16 cellular contexts compared by ENCODE assay signal in the genomic region with DNA sequence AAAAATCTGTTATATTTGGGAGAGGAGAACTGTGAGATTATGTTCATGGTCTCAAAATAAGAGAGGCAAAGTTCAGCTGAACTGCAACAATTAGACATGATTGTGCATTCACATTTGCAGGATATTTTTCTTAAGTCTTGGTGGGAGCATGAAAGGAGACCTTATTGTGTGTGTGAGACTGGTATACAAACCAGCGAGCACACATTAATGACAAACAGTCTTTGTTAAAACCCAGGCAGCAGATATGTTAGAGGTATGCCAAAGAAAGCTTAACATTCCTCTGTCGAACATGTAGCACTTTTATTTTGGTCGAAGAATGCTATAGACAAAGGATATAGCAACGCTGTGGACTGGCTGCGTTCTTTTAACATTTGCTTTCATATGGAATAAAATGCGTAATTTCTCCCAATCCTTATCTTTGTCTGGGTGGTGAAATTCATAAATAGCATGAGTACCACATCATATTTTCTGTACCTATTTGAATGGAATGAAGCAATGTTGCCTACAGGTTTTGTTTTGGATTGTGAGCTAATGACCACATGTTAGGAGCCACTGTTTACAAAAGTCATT.
"Had no signal": no experiment of that assay in that cellular context is flagged by ENCODE, and none has a peak within 500 bp of the region (broad histone marks: within the 10 kb centered on the region; RNA-seq: fewer than 3 reads in every experiment).

No MANE protein-coding gene starts in this region.

- H3K36me3 Mint-ChIP-seq: memory B cell; naive thymus-derived CD8-positive, alpha-beta T cell had no signal

- H2AFZ ChIP-seq: hepatocyte had no signal

- H3K9me3 Mint-ChIP-seq: activated CD4-positive, alpha-beta memory T cell treated with anti-CD3 and anti-CD28 coated beads, Interleukin-2, amount 10 ng/mL, durations not matched to agents 7 days and 5 days; dendritic cell treated with granulocyte-macrophage colony-stimulating factor and Interleukin-4, amounts not matched to agents 40 ng/mL and 50 ng/mL, for 4 days; effector memory CD8-positive, alpha-beta T cell; memory B cell had no signal

- H3K36me3 ChIP-seq: breast epithelium, thyroid gland, WERI-Rb-1 had no signal

- H3K79me2 ChIP-seq: hepatocyte had no signal

- H3K9me3 ChIP-seq: breast epithelium, thyroid gland had no signal

- H3K4me3 Mint-ChIP-seq: activated CD4-positive, alpha-beta memory T cell treated with anti-CD3 and anti-CD28 coated beads, Interleukin-2, amount 10 ng/mL, durations not matched to agents 7 days and 5 days; activated T-cell treated with anti-CD3 and anti-CD28 coated beads, Interleukin-2, amount 50 U/mL, for 24 hours; dendritic cell treated with granulocyte-macrophage colony-stimulating factor and Interleukin-4, amounts not matched to agents 40 ng/mL and 50 ng/mL, for 4 days; effector memory CD8-positive, alpha-beta T cell; memory B cell; naive thymus-derived CD8-positive, alpha-beta T cell; stimulated activated naive B cell treated with anti-CD40 and anti-IgM and Interleukin-4, amounts not matched to agents 10 μg/mL and 1 μg/mL and 100 μg/mL, for 72 hours had no signal

- H3K27me3 Mint-ChIP-seq: activated CD4-positive, alpha-beta memory T cell treated with anti-CD3 and anti-CD28 coated beads, Interleukin-2, amount 10 ng/mL, durations not matched to agents 7 days and 5 days; activated T-cell treated with anti-CD3 and anti-CD28 coated beads, Interleukin-2, amount 50 U/mL, for 24 hours; effector memory CD8-positive, alpha-beta T cell; naive thymus-derived CD8-positive, alpha-beta T cell had no signal

- ATAC-seq: effector memory CD8-positive, alpha-beta T cell; naive thymus-derived CD8-positive, alpha-beta T cell; stimulated activated naive B cell treated with anti-CD40 and anti-IgM and Interleukin-4, amounts not matched to agents 10 μg/mL and 1 μg/mL and 100 μg/mL, for 72 hours had no signal

- H3K4me1 ChIP-seq: breast epithelium, thyroid gland had no signal

- H3K27me3 ChIP-seq: breast epithelium, hepatocyte, thyroid gland had no signal

- H3K27ac ChIP-seq: breast epithelium, hepatocyte, thyroid gland, WERI-Rb-1 had no signal

- H3K4me2 ChIP-seq: hepatocyte had no signal

- H3K4me3 ChIP-seq: breast epithelium, hepatocyte, thyroid gland had no signal

- H3K27ac Mint-ChIP-seq: activated CD4-positive, alpha-beta memory T cell treated with anti-CD3 and anti-CD28 coated beads, Interleukin-2, amount 10 ng/mL, durations not matched to agents 7 days and 5 days; dendritic cell treated with granulocyte-macrophage colony-stimulating factor and Interleukin-4, amounts not matched to agents 40 ng/mL and 50 ng/mL, for 4 days; effector memory CD8-positive, alpha-beta T cell; memory B cell; stimulated activated naive B cell treated with anti-CD40 and anti-IgM and Interleukin-4, amounts not matched to agents 10 μg/mL and 1 μg/mL and 100 μg/mL, for 72 hours had no signal

- DNase-seq: activated CD4-positive, alpha-beta T cell treated with anti-CD3 and anti-CD28 coated beads for 1 hour; activated effector memory CD4-positive, alpha-beta T cell treated with anti-CD3 and anti-CD28 coated beads, Interleukin-2, amount 50 U/mL, for 16 hours; activated naive CD4-positive, alpha-beta T cell treated with anti-CD3 and anti-CD28 coated beads, Interleukin-2, amount 50 U/mL, for 16 hours; activated T-cell treated with anti-CD3 and anti-CD28 coated beads, Interleukin-2, amount 50 U/mL, for 24 hours; aorta; cerebellar nuclear complex; effector memory CD8-positive, alpha-beta T cell; naive thymus-derived CD8-positive, alpha-beta T cell; stimulated activated naive B cell treated with anti-CD40 and anti-IgM and Interleukin-4, amounts not matched to agents 10 μg/mL and 1 μg/mL and 100 μg/mL, for 72 hours had no signal
